Comparison of ENCODE assay signal across 11 cellular contexts in genomic region chr7:94276046-94276445, GRCh38.
"Had no signal": no experiment of that assay in that cellular context is flagged by ENCODE, and none has a peak within 500 bp of the region (broad histone marks: within the 10 kb centered on the region; RNA-seq: fewer than 3 reads in every experiment).

No MANE protein-coding gene starts in this region.

- ATAC-seq: natural killer cell, psoas muscle had no signal

- H3K9me3 ChIP-seq: psoas muscle had no signal

- H3K4me3 ChIP-seq: psoas muscle had no signal

- H3K27ac ChIP-seq: epithelial cell of prostate, psoas muscle had no signal

- H3K4me1 ChIP-seq: psoas muscle had no signal

- DNase-seq: activated B cell treated with CpG ODN at 0.5 μM for 24 hours; activated CD4-positive, alpha-beta T cell treated with anti-CD3 and anti-CD28 coated beads, Interleukin-2, amount 10 ng/mL, durations not matched to agents 24 days and 14 days; activated CD8-positive, alpha-beta memory T cell treated with anti-CD3 and anti-CD28 coated beads for 24 hours; cortex of kidney; effector memory CD4-positive, alpha-beta T cell; hippocampal formation; natural killer cell; psoas muscle; stimulated activated CD4-positive, alpha-beta T cell treated with anti-CD3 and anti-CD28 coated beads, Interleukin-4, amount 100 ng/mL, for 24 hours; T-helper 2 cell had no signal
